8 cellular contexts compared by ENCODE assay signal in the genomic region with DNA sequence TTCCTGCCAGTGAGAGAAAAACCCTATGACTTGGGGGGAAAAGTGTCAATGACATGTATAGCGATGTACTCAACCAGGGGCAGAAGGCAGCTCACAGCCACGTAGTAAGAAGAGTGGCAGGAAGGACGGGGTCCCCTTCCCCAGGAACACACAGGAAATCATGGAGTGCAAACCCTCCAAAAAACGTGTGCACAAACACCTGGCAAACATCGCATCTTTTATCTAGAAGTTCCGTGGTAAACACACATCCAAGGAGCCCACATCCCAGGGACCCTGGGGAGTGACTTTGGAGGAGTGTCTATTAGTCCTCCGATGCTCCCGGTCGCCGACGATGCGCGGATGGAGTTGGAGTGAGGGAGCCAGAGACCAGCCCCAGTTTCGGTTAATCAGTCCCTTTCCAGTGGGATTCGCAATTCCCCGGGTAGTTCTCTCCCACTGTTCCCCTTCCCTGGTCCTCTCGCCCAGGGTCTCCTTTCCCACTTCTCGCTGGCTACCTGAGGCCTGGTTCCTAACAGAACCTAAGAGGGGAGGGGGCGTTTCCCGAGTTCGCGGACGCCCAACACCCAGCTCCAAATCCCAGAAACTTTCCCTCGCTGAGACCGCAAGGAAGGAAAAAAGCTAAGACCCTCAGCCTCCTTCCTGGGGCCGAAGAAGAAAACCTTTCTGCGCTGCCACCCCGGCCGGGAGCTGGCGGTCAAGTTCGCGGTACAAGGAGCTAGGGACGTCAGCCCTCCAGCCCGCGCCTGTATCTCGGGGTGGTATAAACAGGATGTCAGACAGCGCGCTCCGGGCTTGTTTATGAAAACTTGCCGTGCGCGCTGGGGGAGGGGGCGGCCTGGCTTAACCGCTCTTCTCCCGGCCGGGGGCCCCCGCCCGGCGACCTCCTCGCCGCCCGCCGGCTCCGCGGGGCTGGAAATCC. TPM values are rescaled to one million over a fixed set of nuclear protein-coding genes. Genes with fewer than 3 reads are reported as not detected.
DNase-seq lines count a peak whose midpoint lies in the region; ATAC-seq and TF ChIP-seq lines count a peak whose summit lies in the region.

No MANE protein-coding gene starts in this region.

- 0 to 3% (median 1%) methylated on average over 35 to 55 of the region's 55 CpGs for WGBS in stomach, 5 donors

- H3K36me3 ChIP-seq in OCI-LY7 (ENCODE audit: insufficient read depth, low read length) (no peaks in the 10 kb centered on the region), stomach (no peaks in the 10 kb centered on the region)

- H3K4me2 ChIP-seq in OCI-LY7 (ENCODE audit: low read length): peak overlapping the region; percentile 80

- intact Hi-C loops in OCI-LY7 (cut with micrococcal nuclease; ENCODE audit: unreplicated experiment): loop anchor here (1.0 to 10.0 kb wide), 7 partner anchors 8 to 1137 kb away; a partner anchor contains a TSS
- intact Hi-C loops in stomach (cut with DNase I; ENCODE audit: low total_unique reads): no loop called here

- peaks cover 32% of the 10 kb centered on the region for H4K20me1 ChIP-seq in OCI-LY7 (ENCODE audit: insufficient read depth, low read length)

- TF ChIP-seq CTCF in 22Rv1 (IDR thresholded peaks at IDR 0.05): no peak
- no peak for TF ChIP-seq CTCF in OCI-LY7 (conservative IDR thresholded peaks at IDR 0.05; ENCODE audit: low read length)
- no peak for TF ChIP-seq CTCF in nephron (IDR thresholded peaks at IDR 0.05; ENCODE audit: unreplicated experiment in 3 of 3)
- TF ChIP-seq CTCF in stomach (IDR thresholded peaks at IDR 0.05): no peak

- H3K4me1 ChIP-seq in OCI-LY7 (ENCODE audit: insufficient read depth, low read length, poor library complexity, severe bottlenecking) (peaks cover 60% of the 10 kb centered on the region), stomach (peaks cover 12 to 56% (median 40%) of the 10 kb centered on the region in 4 donors)

- H3K9me3 Mint-ChIP-seq in nephron: no peaks in the 10 kb centered on the region

- TF ChIP-seq POLR2A in stomach (IDR thresholded peaks at IDR 0.05): no peak

- peak overlapping the region; percentile 83 to 96 (median 93) for H3K27ac Mint-ChIP-seq in nephron

- H3K27ac ChIP-seq in 22Rv1: peak overlapping the region; percentile 48
- peak overlapping the region; percentile 69 for H3K27ac ChIP-seq in OCI-LY7 (ENCODE audit: low read depth, low read length, poor library complexity, severe bottlenecking)
- H3K27ac ChIP-seq in stomach: peak overlapping the region; percentile 96 to 100 (median 98)

- DNase-seq in OCI-LY7 (ENCODE audit: low spot score) (peak; percentile 86), activated T-helper 1 cell treated with Interleukin-2 at 50 U/mL for 16 hours (ENCODE audit: low read depth) (peak; percentile 70), fibroblast of gingiva (ENCODE audit: low read depth) (peak; percentile 52), stomach (peak; percentile 69)

- CTCF ChIA-PET in OCI-LY7 (lab: Charles Lee; ENCODE audit: unreplicated experiment): interaction anchor here (1.1 kb wide), 1 partner anchor 79 kb away, joined by 4 read pairs; no protein-coding TSS in a partner anchor

- H3K27me3 Mint-ChIP-seq in nephron (ENCODE audit: low read depth): no peaks in the 10 kb centered on the region

- H3K9me2 ChIP-seq in OCI-LY7 (ENCODE audit: insufficient read depth, low read length): no peaks in the 10 kb centered on the region

- peaks cover 42% of the 10 kb centered on the region for H3K4me1 Mint-ChIP-seq in nephron

- H2AFZ ChIP-seq in OCI-LY7 (ENCODE audit: low read length): peak overlapping the region; percentile 38; the same call in 1 of the 2 replicates

- H3K4me3 Mint-ChIP-seq in nephron: peak overlapping the region; percentile 90 to 94 (median 92)

- no TSS peak for BruUV-seq in OCI-LY7 (replicated peaks; lab: Mats Ljungman, UMichigan)

- H3K9me3 ChIP-seq in OCI-LY7 (ENCODE audit: low read length) (no peaks in the 10 kb centered on the region), stomach (no peaks in the 10 kb centered on the region)

- POLR2A ChIA-PET in OCI-LY7 (lab: Charles Lee): interaction anchor here (0.5 to 2.2 kb wide), 10 partner anchors 11 to 389 kb away, joined by 3 to 13 read pairs (median 4); no protein-coding TSS in a partner anchor

- H3K4me3 ChIP-seq in OCI-LY7 (ENCODE audit: low read depth, low read length, poor library complexity, severe bottlenecking): peak overlapping the region; percentile 83
- peak overlapping the region; percentile 87 to 99 (median 93) for H3K4me3 ChIP-seq in stomach

- peaks cover 53% of the 10 kb centered on the region for H3K79me2 ChIP-seq in OCI-LY7 (ENCODE audit: insufficient read depth, low read depth, low read length)

- ATAC-seq in GM18519 (IDR thresholded peaks at IDR 0.05; ENCODE audit: low FRiP score, unreplicated experiment): peak; percentile 28
- ATAC-seq in HG03060 (IDR thresholded peaks at IDR 0.05; ENCODE audit: low read depth, unreplicated experiment): peak; percentile 21

- TF ChIP-seq EP300 in stomach (IDR thresholded peaks at IDR 0.05): no peak

- no peaks in the 10 kb centered on the region for H3K27me3 ChIP-seq in stomach

- H3K36me3 Mint-ChIP-seq in nephron (ENCODE audit: low read depth): no peaks in the 10 kb centered on the region

RNA-seq across cellular contexts. Expression of a gene that starts 0.9 kb away (rescaled TPM):
- 66.9 and 72.6 TPM in 2 replicates for total RNA-seq in OCI-LY7 (2014; rRNA removed; shearing (Covaris generic))
- total RNA-seq in OCI-LY7 (2022) (86.8 and 106 TPM in 2 replicates), stomach (100 to 1,000 TPM in 3 of 5 donors, 10 to 100 TPM in 2; 69.2 to 149 (median 106) TPM)
- 10 to 100 TPM; 21.3 to 44.0 (median 28.3) TPM for polyA plus RNA-seq in stomach

Comparison
In these comparisons a context has a peak if more than half of its experiments do, and no peak if none do; other contexts are left out.
1. Peak in every context shown above with its lines: DNase-seq, ATAC-seq, H3K4me3 ChIP-seq and H3K27ac ChIP-seq.
2. H3K27ac ChIP-seq: peak in every context shown above with its lines; median percentile 98 in stomach; 69 in OCI-LY7; 48 in 22Rv1.